19 cellular contexts compared by ENCODE assay signal in the genomic region with DNA sequence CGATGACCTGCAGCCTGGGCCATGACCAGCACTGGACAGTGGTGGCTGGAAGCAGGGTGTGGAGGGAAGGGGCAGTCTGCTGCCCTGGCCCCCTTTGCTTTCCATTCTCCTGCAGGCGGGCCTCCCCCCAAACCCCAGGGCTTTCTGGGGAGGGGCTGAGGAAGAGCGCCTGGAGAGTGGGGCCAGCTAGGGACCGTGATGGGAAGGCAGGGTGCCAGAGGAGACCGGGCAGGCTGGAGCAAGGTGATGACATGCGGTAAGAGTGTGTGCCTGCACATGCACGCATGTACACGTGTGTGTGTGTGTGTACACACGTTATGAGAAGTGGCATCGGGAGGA. TPM values are rescaled to one million over a fixed set of nuclear protein-coding genes. Genes with fewer than 3 reads are reported as not detected.
DNase-seq lines count a peak whose midpoint lies in the region; ATAC-seq and TF ChIP-seq lines count a peak whose summit lies in the region.
"Had no signal": no experiment of that assay in that cellular context is flagged by ENCODE, and none has a peak within 500 bp of the region (broad histone marks: within the 10 kb centered on the region; RNA-seq: fewer than 3 reads in every experiment).

No MANE protein-coding gene starts in this region.

- 49% methylated on average over 8 of the region's 10 CpGs for WGBS in right lobe of liver (ENCODE audit: insufficient coverage, low coverage, low lambda C conversion rate, missing lambda C conversion rate)
- WGBS in stomach, 5 donors, result 42 to 66% (median 52%) methylated on average over 10 of the region's 10 CpGs
- 55 to 73% (median 65%) methylated on average over 10 of the region's 10 CpGs for whole genome bisulfite sequencing in ovary, 3 donors

- TF ChIP-seq EP300 in stomach (IDR thresholded peaks at IDR 0.05), result no peak
- TF ChIP-seq EP300 in ovary (IDR thresholded peaks at IDR 0.05), result no peak

- no peak for TF ChIP-seq POLR2A in right lobe of liver (IDR thresholded peaks at IDR 0.05)
- TF ChIP-seq POLR2A in stomach (IDR thresholded peaks at IDR 0.05), result no peak
- TF ChIP-seq POLR2A in ovary (IDR thresholded peaks at IDR 0.05), result no peak

- H3K9me3 ChIP-seq in right lobe of liver, result no peaks in the 10 kb centered on the region
- no peaks in the 10 kb centered on the region for H3K9me3 ChIP-seq in stomach
- H3K9me3 ChIP-seq in ovary, result no peaks in the 10 kb centered on the region
- H3K9me3 ChIP-seq: SJCRH30, upper lobe of left lung had no signal

- intact Hi-C loops in right lobe of liver (cut with DNase I) (no loop called here), stomach (cut with DNase I; ENCODE audit: low total_unique reads) (no loop called here), ovary (cut with DNase I) (no loop called here)

- H3K27me3 Mint-ChIP-seq in chondrocyte (ENCODE audit: low read depth), result no peaks in the 10 kb centered on the region
- H3K27me3 Mint-ChIP-seq: stimulated activated memory B cell treated with anti-CD40 and anti-IgM and Interleukin-4, amounts not matched to agents 10 μg/mL and 1 μg/mL and 100 μg/mL, for 72 hours had no signal

- H3K4me3 ChIP-seq in right lobe of liver, result no peak overlapping the region
- H3K4me3 ChIP-seq in stomach, result no peak overlapping the region
- H3K4me3 ChIP-seq in ovary, result no peak overlapping the region
- H3K4me3 ChIP-seq: SJCRH30, upper lobe of left lung had no signal

- no peaks in the 10 kb centered on the region for H3K27me3 ChIP-seq in right lobe of liver
- H3K27me3 ChIP-seq in stomach, result no peaks in the 10 kb centered on the region
- H3K27me3 ChIP-seq in ovary, result no peaks in the 10 kb centered on the region
- H3K27me3 ChIP-seq: SJCRH30, upper lobe of left lung had no signal

- no peak for DNase-seq in chondrocyte (ENCODE audit: low spot score)
- DNase-seq in right lobe of liver, result no peak
- no peak for DNase-seq in stomach
- DNase-seq in activated CD4-positive, CD25-positive, alpha-beta regulatory T cell treated with anti-CD3 and anti-CD28 coated beads, Interleukin-2, amount 50 U/mL, for 72 hours, result no peak
- DNase-seq in NOMO-1 treated with DMSO at 0.1 percent for 48 hours (lab: John Stamatoyannopoulos, UW; ENCODE audit: unreplicated experiment), result no peak
- no peak for DNase-seq in ovary
- DNase-seq in NCI-H524 treated with DMSO at 0.1 percent for 48 hours (lab: John Stamatoyannopoulos, UW), result no peak
- DNase-seq: ACHN; activated CD4-positive, alpha-beta T cell treated with anti-CD3 and anti-CD28 coated beads, Interleukin-2, amount 50 U/mL, for 4 hours; activated naive CD4-positive, alpha-beta T cell treated with anti-CD3 and anti-CD28 coated beads for 36 hours; GDM1; kidney; NCI-H1436 treated with DMSO at 0.1 percent for 48 hours; NCI-H2171; SJCRH30; upper lobe of left lung had no signal

- TF ChIP-seq CTCF in C4-2B (conservative IDR thresholded peaks at IDR 0.05), result no peak
- TF ChIP-seq CTCF in chondrocyte (IDR thresholded peaks at IDR 0.05), result no peak
- TF ChIP-seq CTCF in right lobe of liver (IDR thresholded peaks at IDR 0.05), result no peak
- TF ChIP-seq CTCF in stomach (IDR thresholded peaks at IDR 0.05), result no peak
- no peak for TF ChIP-seq CTCF in ovary (IDR thresholded peaks at IDR 0.05)

- H3K4me1 ChIP-seq in right lobe of liver (peaks cover 0 to 81% (median 38%) of the 10 kb centered on the region in 4 donors), stomach (peaks cover 45 to 96% (median 86%) of the 10 kb centered on the region in 4 donors), ovary (ENCODE audit: insufficient read depth) (peaks cover 25% of the 10 kb centered on the region)
- H3K4me1 ChIP-seq: SJCRH30 had no signal

- no peaks in the 10 kb centered on the region for H3K9me3 Mint-ChIP-seq in chondrocyte (ENCODE audit: low read depth)
- H3K9me3 Mint-ChIP-seq: activated naive CD4-positive, alpha-beta T cell treated with anti-CD3 and anti-CD28 coated beads for 36 hours; CD14-positive monocyte; stimulated activated memory B cell treated with anti-CD40 and anti-IgM and Interleukin-4, amounts not matched to agents 10 μg/mL and 1 μg/mL and 100 μg/mL, for 72 hours had no signal

- peak overlapping the region; percentile 55 for H3K27ac Mint-ChIP-seq in chondrocyte (ENCODE audit: unreplicated experiment)
- H3K27ac Mint-ChIP-seq: activated naive CD4-positive, alpha-beta T cell treated with anti-CD3 and anti-CD28 coated beads for 36 hours; stimulated activated memory B cell treated with anti-CD40 and anti-IgM and Interleukin-4, amounts not matched to agents 10 μg/mL and 1 μg/mL and 100 μg/mL, for 72 hours had no signal

- ATAC-seq in right lobe of liver, result no peak
- ATAC-seq: stimulated activated memory B cell treated with anti-CD40 and anti-IgM and Interleukin-4, amounts not matched to agents 10 μg/mL and 1 μg/mL and 100 μg/mL, for 72 hours had no signal

- peak overlapping the region; percentile 4; the same call in 1 of the 2 replicates for H3K27ac ChIP-seq in C4-2B
- peak overlapping the region; percentile 13 to 73 (median 21) for H3K27ac ChIP-seq in right lobe of liver
- peak overlapping the region; percentile 33 to 90 (median 68) for H3K27ac ChIP-seq in stomach
- peak overlapping the region in 1 of 2 donors; percentile 38 for H3K27ac ChIP-seq in ovary
- H3K27ac ChIP-seq: SJCRH30, upper lobe of left lung had no signal

- peaks cover 20% of the 10 kb centered on the region for H3K4me1 Mint-ChIP-seq in chondrocyte (ENCODE audit: low read depth)
- H3K4me1 Mint-ChIP-seq: stimulated activated memory B cell treated with anti-CD40 and anti-IgM and Interleukin-4, amounts not matched to agents 10 μg/mL and 1 μg/mL and 100 μg/mL, for 72 hours had no signal

- H3K4me3 Mint-ChIP-seq in chondrocyte (ENCODE audit: unreplicated experiment), result no peak overlapping the region
- H3K4me3 Mint-ChIP-seq: activated naive CD4-positive, alpha-beta T cell treated with anti-CD3 and anti-CD28 coated beads for 36 hours; CD14-positive monocyte; stimulated activated memory B cell treated with anti-CD40 and anti-IgM and Interleukin-4, amounts not matched to agents 10 μg/mL and 1 μg/mL and 100 μg/mL, for 72 hours had no signal

- H3K36me3 ChIP-seq in right lobe of liver (peaks cover 0 to 26% (median 0%) of the 10 kb centered on the region in 4 donors), stomach (peaks cover 0 to 10% (median 7%) of the 10 kb centered on the region in 4 donors), ovary (no peaks in the 10 kb centered on the region)
- H3K36me3 ChIP-seq: SJCRH30, upper lobe of left lung had no signal

- no peaks in the 10 kb centered on the region for H3K36me3 Mint-ChIP-seq in chondrocyte (ENCODE audit: low read depth)
- H3K36me3 Mint-ChIP-seq: stimulated activated memory B cell treated with anti-CD40 and anti-IgM and Interleukin-4, amounts not matched to agents 10 μg/mL and 1 μg/mL and 100 μg/mL, for 72 hours had no signal

RNA-seq across cellular contexts. Expression of a gene that starts 7.8 kb away (rescaled TPM):
- 5.7 to 12.8 TPM (median 6.6 TPM) in 3 replicates for total RNA-seq in chondrocyte
- 100 to 1,000 TPM; 199 to 271 (median 220) TPM for total RNA-seq in right lobe of liver
- 100 to 1,000 TPM in 2 of 5 donors, 10 to 100 TPM in 3; 23.3 to 380 (median 37.2) TPM for total RNA-seq in stomach
- 10 to 100 TPM; 17.1 to 30.5 (median 30.2) TPM for polyA plus RNA-seq in stomach
- 100 to 1,000 TPM in 2 of 7 donors, 10 to 100 TPM in 5; 26.6 to 170 (median 66.5) TPM for total RNA-seq in ovary
- polyA plus RNA-seq in ovary, result 10 to 100 TPM; 38.1 to 44.1 TPM

RNA-seq across cellular contexts. Expression of a gene that starts 21.3 kb away (rescaled TPM):
- total RNA-seq in chondrocyte (not detected in 3 replicates), right lobe of liver (not detected), stomach (1 to 10 TPM in 2 of 5 donors, under 1 TPM in 1, not detected in 2; 0.18 to 1.9 (median 1.3) TPM), ovary (1 to 10 TPM in 1 of 7 donors, under 1 TPM in 4, not detected in 2; 0.20 to 1.0 (median 0.23) TPM)
- polyA plus RNA-seq in stomach (1 to 10 TPM in 2 of 3 donors, under 1 TPM in 1; 0.75 to 1.5 (median 1.3) TPM), ovary (under 1 TPM; 0.05 to 0.08 TPM)
- total RNA-seq: activated naive CD4-positive, alpha-beta T cell treated with anti-CD3 and anti-CD28 coated beads for 36 hours; SJCRH30 had no signal
